8 cellular contexts compared by ENCODE assay signal in the genomic region with DNA sequence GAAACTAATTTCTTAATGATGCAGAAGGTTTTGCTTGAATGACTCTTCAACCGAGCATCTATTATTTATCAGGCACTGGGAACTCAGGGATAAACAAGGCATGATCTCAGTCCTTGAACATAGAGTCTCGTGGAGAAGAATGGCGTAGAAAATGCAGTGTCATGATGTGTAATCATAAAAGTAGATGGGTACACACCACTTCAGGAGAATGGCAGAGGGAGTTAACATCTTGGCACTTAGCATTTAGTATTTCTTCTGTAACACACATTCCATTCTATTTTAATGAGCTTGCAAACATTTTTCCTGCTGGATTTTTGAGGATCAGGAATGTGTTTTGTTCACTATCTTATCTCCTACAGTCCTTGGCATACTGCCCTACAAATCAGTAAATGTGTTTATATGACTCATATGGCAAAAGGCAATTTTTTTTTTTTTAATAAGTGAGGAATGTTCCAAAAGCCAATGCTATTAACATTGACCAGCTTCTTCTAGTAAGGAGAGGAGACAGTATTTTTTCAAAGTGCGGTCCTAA. TPM values are rescaled to one million over a fixed set of nuclear protein-coding genes. Genes with fewer than 3 reads are reported as not detected.
DNase-seq lines count a peak whose midpoint lies in the region; ATAC-seq and TF ChIP-seq lines count a peak whose summit lies in the region.

No MANE protein-coding gene starts in this region.

- intact Hi-C loops in prostate gland (cut with DNase I) = loop anchor here (1.0 to 5.0 kb wide), 3 partner anchors 41 to 83 kb away; a partner anchor contains a TSS

- no peaks in the 10 kb centered on the region for H3K27me3 Mint-ChIP-seq in activated T-cell treated with anti-CD3 and anti-CD28 coated beads, Interleukin-2, amount 50 U/mL, for 24 hours

- peaks cover 39% of the 10 kb centered on the region for H3K4me1 ChIP-seq in SJSA1 (replicated peaks)
- H3K4me1 ChIP-seq in prostate gland (replicated peaks) = peaks cover 7% of the 10 kb centered on the region

- H3K27ac Mint-ChIP-seq in activated T-cell treated with anti-CD3 and anti-CD28 coated beads, Interleukin-2, amount 50 U/mL, for 24 hours = peak overlapping the region; percentile 88

- H3K36me3 ChIP-seq in SJSA1 (no peaks in the 10 kb centered on the region), prostate gland (no peaks in the 10 kb centered on the region)

- H3K36me3 Mint-ChIP-seq in activated T-cell treated with anti-CD3 and anti-CD28 coated beads, Interleukin-2, amount 50 U/mL, for 24 hours (ENCODE audit: low read depth) = no peaks in the 10 kb centered on the region

- H3K9me3 ChIP-seq in SJSA1 (replicated peaks) (no peaks in the 10 kb centered on the region; the same call in 1 of the 2 replicates), prostate gland (no peaks in the 10 kb centered on the region)

- WGBS in prostate gland = 17% methylated on average over 4 of the region's 4 CpGs

- H3K4me3 ChIP-seq in SJSA1 (no peak overlapping the region), prostate gland (no peak overlapping the region)

- no peaks in the 10 kb centered on the region for H3K27me3 ChIP-seq in SJSA1 (replicated peaks)
- no peaks in the 10 kb centered on the region for H3K27me3 ChIP-seq in prostate gland (replicated peaks; ENCODE audit: insufficient read depth)

- H3K9me3 Mint-ChIP-seq in activated T-cell treated with anti-CD3 and anti-CD28 coated beads, Interleukin-2, amount 50 U/mL, for 24 hours = peaks cover 3% of the 10 kb centered on the region

- H3K27ac ChIP-seq in SJSA1 (peak overlapping the region; percentile 97), prostate gland (peak overlapping the region; percentile 70 to 76)

- no peak for TF ChIP-seq CTCF in prostate gland (IDR thresholded peaks at IDR 0.05)

- no peak overlapping the region for H3K4me3 Mint-ChIP-seq in activated T-cell treated with anti-CD3 and anti-CD28 coated beads, Interleukin-2, amount 50 U/mL, for 24 hours

- no peak for ATAC-seq in HG03342 (IDR thresholded peaks at IDR 0.05; ENCODE audit: unreplicated experiment)
- no peak for ATAC-seq in HG02981 (IDR thresholded peaks at IDR 0.05; ENCODE audit: unreplicated experiment)

- DNase-seq in activated T-cell treated with anti-CD3 and anti-CD28 coated beads, Interleukin-2, amount 50 U/mL, for 24 hours = no peak
- no peak for DNase-seq in activated T-cell treated with anti-CD3 and anti-CD28 coated beads, Interleukin-2, amount 50 U/mL, for 1 hour
- DNase-seq in SJSA1 (ENCODE audit: low read depth in 1 of 2, low spot score in 2 of 2) = peak; percentile 69 to 96
- peak; percentile 46 to 71 for DNase-seq in erythroblast (lab: John Stamatoyannopoulos, UW)
- peak; percentile 51 for DNase-seq in prostate gland (ENCODE audit: low spot score)
- DNase-seq in HK-2 (ENCODE audit: unreplicated experiment) = no peak

- no peak for TF ChIP-seq POLR2A in erythroblast (IDR thresholded peaks at IDR 0.05; ENCODE audit: low read length)
- no peak for TF ChIP-seq POLR2A in prostate gland (IDR thresholded peaks at IDR 0.05)

- H3K4me1 Mint-ChIP-seq in activated T-cell treated with anti-CD3 and anti-CD28 coated beads, Interleukin-2, amount 50 U/mL, for 24 hours (ENCODE audit: low read depth) = peaks cover 57% of the 10 kb centered on the region

RNA-seq across cellular contexts. Expression of a gene that starts 3.8 kb away (rescaled TPM):
- 294 and 378 TPM in 2 replicates for total RNA-seq in SJSA1 (2014; rRNA removed; shearing (Covaris generic))
- total RNA-seq in prostate gland = 100 to 1,000 TPM in 1 of 2 donors, 10 to 100 TPM in 1; 87.6 to 115 TPM

Comparison
In these comparisons a context has a peak if more than half of its experiments do, and no peak if none do; other contexts are left out.
1. DNase-seq: peak in SJSA1 (2 of 2), erythroblast (2 of 2) and prostate gland (single experiment); none in activated T-cell treated with anti-CD3 and anti-CD28 coated beads, Interleukin-2, amount 50 U/mL, for 24 hours (single experiment), activated T-cell treated with anti-CD3 and anti-CD28 coated beads, Interleukin-2, amount 50 U/mL, for 1 hour (single experiment) and HK-2 (single experiment).